In genomic region chr12:54859502-54859901, GRCh38 we compare ENCODE assay signal across 27 cellular contexts. TPM values are rescaled to one million over a fixed set of nuclear protein-coding genes. Genes with fewer than 3 reads are reported as not detected.
"Had no signal": no experiment of that assay in that cellular context is flagged by ENCODE, and none has a peak within 500 bp of the region (broad histone marks: within the 10 kb centered on the region; RNA-seq: fewer than 3 reads in every experiment).

No MANE protein-coding gene starts in this region.

- H3K4me3 Mint-ChIP-seq: dendritic cell treated with granulocyte-macrophage colony-stimulating factor and Interleukin-4, amounts not matched to agents 40 ng/mL and 50 ng/mL, for 4 days; effector memory CD8-positive, alpha-beta T cell; immature natural killer cell; naive B cell; neural progenitor cell; stimulated activated naive B cell treated with anti-CD40 and anti-IgM and Interleukin-4, amounts not matched to agents 10 μg/mL and 1 μg/mL and 100 μg/mL, for 72 hours; stimulated activated naive CD8-positive, alpha-beta T cell treated with anti-CD3 and anti-CD28 coated beads, Interleukin-15, amount 100 ng/mL, for 72 hours had no signal

- H3K4me2 ChIP-seq: neural progenitor cell had no signal

- H3K4me1 Mint-ChIP-seq: naive B cell had no signal

- H3K9me3 Mint-ChIP-seq: dendritic cell treated with granulocyte-macrophage colony-stimulating factor and Interleukin-4, amounts not matched to agents 40 ng/mL and 50 ng/mL, for 4 days; effector memory CD8-positive, alpha-beta T cell; immature natural killer cell; neural progenitor cell; stimulated activated naive CD8-positive, alpha-beta T cell treated with anti-CD3 and anti-CD28 coated beads, Interleukin-15, amount 100 ng/mL, for 72 hours had no signal

- H2AFZ ChIP-seq: neural progenitor cell had no signal

- H3K9me3 ChIP-seq: esophagus squamous epithelium, gastroesophageal sphincter, left ventricle myocardium inferior, lower lobe of right lung, ovary, right atrium auricular region, sigmoid colon, testis, tibial nerve, upper lobe of right lung, vagina had no signal

- H3K4me1 ChIP-seq: esophagus squamous epithelium, gastroesophageal sphincter, left ventricle myocardium inferior, lower lobe of right lung, neural progenitor cell, right atrium auricular region, sigmoid colon, testis, tibial nerve, upper lobe of right lung, vagina had no signal

- H3K27me3 ChIP-seq: esophagus squamous epithelium, ovary, right atrium auricular region, sigmoid colon, testis, tibial nerve, upper lobe of right lung, vagina had no signal

- H3K27ac Mint-ChIP-seq: dendritic cell treated with granulocyte-macrophage colony-stimulating factor and Interleukin-4, amounts not matched to agents 40 ng/mL and 50 ng/mL, for 4 days; effector memory CD8-positive, alpha-beta T cell; neural progenitor cell; stimulated activated naive B cell treated with anti-CD40 and anti-IgM and Interleukin-4, amounts not matched to agents 10 μg/mL and 1 μg/mL and 100 μg/mL, for 72 hours; stimulated activated naive CD8-positive, alpha-beta T cell treated with anti-CD3 and anti-CD28 coated beads, Interleukin-15, amount 100 ng/mL, for 72 hours had no signal

- DNase-seq: effector memory CD8-positive, alpha-beta T cell; esophagus squamous epithelium; foreskin fibroblast; immature natural killer cell; left ventricle myocardium inferior; lower lobe of right lung; mesenchymal stem cell; naive B cell; nucleus accumbens; ovary; sigmoid colon; stimulated activated CD4-positive, alpha-beta T cell treated with anti-CD3 and anti-CD28 coated beads, Interleukin-2, amount 100 ng/mL, for 24 hours; stimulated activated CD4-positive, alpha-beta T cell treated with anti-CD3 and anti-CD28 coated beads, Interleukin-4, amount 100 ng/mL, for 4 hours; stimulated activated naive B cell treated with anti-CD40 and anti-IgM and Interleukin-4, amounts not matched to agents 10 μg/mL and 1 μg/mL and 100 μg/mL, for 72 hours; stimulated activated naive CD8-positive, alpha-beta T cell treated with anti-CD3 and anti-CD28 coated beads, Interleukin-15, amount 100 ng/mL, for 72 hours; testis; upper lobe of right lung had no signal

- H3K27ac ChIP-seq: esophagus squamous epithelium, gastroesophageal sphincter, left ventricle myocardium inferior, lower lobe of right lung, neural progenitor cell, ovary, right atrium auricular region, sigmoid colon, skin epidermis, testis, tibial nerve, upper lobe of right lung, vagina had no signal

- H3K36me3 ChIP-seq: esophagus squamous epithelium, gastroesophageal sphincter, left ventricle myocardium inferior, lower lobe of right lung, neural progenitor cell, ovary, right atrium auricular region, sigmoid colon, tibial nerve, upper lobe of right lung, vagina had no signal

- H3K36me3 Mint-ChIP-seq: immature natural killer cell; neural progenitor cell; stimulated activated naive B cell treated with anti-CD40 and anti-IgM and Interleukin-4, amounts not matched to agents 10 μg/mL and 1 μg/mL and 100 μg/mL, for 72 hours had no signal

- H3K4me3 ChIP-seq: esophagus squamous epithelium, gastroesophageal sphincter, left ventricle myocardium inferior, lower lobe of right lung, neural progenitor cell, ovary, right atrium auricular region, sigmoid colon, skin epidermis, testis, tibial nerve, upper lobe of right lung, vagina had no signal

- H3K9ac ChIP-seq: neural progenitor cell had no signal

RNA-seq across cellular contexts. Expression of gene MUCL1, which starts 5.2 kb away (rescaled TPM):
- total RNA-seq: epithelial cell of proximal tubule, gastroesophageal sphincter, left ventricle myocardium inferior, lower lobe of right lung, posterior vena cava, right atrium auricular region, sigmoid colon, subcutaneous adipose tissue, tibial nerve, upper lobe of right lung, vagina had no signal
